ENCODE assay signal across 1 cellular context in the genomic region with DNA sequence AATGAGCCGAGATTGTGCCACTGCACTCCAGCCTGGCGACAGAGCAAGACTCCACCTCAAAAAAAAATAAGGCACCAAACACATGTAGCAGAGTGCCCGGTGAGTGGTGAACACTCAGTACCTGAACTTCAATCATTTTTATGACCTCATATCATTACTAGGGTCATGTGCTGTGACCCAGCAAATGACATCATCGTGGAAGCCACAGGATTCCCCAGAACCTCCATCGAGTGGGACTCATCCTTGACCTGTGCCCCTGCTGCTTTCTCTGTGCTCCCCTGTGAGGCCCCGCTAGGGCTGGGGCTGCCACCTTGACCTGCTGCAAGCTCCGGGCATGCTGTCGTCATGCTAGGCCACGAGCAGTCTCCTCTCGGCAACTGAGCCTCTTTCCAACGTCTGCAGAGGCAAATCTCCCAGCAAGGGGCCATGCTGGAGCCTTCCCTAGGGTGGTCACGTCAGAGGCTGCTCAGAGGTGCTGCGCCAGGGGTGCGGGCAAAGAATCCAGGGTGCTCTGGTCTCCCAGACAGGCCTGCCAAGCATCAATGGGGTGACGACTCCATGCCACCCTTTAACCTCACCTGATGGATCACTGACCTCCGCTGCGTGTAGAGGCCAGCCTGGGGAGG.
TF ChIP-seq lines count a peak whose summit lies in the region.

No MANE protein-coding gene starts in this region.

TF ChIP-seq in HepG2, 621 proteins besides CTCF, POLR2A, EP300 and RAD21 (continued from another document and continues in another):
- TF ChIP-seq, protein P1, sequence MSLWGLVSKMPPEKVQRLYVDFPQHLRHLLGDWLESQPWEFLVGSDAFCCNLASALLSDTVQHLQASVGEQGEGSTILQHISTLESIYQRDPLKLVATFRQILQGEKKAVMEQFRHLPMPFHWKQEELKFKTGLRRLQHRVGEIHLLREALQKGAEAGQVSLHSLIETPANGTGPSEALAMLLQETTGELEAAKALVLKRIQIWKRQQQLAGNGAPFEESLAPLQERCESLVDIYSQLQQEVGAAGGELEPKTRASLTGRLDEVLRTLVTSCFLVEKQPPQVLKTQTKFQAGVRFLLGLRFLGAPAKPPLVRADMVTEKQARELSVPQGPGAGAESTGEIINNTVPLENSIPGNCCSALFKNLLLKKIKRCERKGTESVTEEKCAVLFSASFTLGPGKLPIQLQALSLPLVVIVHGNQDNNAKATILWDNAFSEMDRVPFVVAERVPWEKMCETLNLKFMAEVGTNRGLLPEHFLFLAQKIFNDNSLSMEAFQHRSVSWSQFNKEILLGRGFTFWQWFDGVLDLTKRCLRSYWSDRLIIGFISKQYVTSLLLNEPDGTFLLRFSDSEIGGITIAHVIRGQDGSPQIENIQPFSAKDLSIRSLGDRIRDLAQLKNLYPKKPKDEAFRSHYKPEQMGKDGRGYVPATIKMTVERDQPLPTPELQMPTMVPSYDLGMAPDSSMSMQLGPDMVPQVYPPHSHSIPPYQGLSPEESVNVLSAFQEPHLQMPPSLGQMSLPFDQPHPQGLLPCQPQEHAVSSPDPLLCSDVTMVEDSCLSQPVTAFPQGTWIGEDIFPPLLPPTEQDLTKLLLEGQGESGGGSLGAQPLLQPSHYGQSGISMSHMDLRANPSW (CRISPR knock-in tag; IDR thresholded peaks at IDR 0.05; ENCODE audit: borderline replicate concordance), result no peak
- no peak for TF ChIP-seq ZFP62 (CRISPR knock-in tag; IDR thresholded peaks at IDR 0.05)
- TF ChIP-seq, protein P2, sequence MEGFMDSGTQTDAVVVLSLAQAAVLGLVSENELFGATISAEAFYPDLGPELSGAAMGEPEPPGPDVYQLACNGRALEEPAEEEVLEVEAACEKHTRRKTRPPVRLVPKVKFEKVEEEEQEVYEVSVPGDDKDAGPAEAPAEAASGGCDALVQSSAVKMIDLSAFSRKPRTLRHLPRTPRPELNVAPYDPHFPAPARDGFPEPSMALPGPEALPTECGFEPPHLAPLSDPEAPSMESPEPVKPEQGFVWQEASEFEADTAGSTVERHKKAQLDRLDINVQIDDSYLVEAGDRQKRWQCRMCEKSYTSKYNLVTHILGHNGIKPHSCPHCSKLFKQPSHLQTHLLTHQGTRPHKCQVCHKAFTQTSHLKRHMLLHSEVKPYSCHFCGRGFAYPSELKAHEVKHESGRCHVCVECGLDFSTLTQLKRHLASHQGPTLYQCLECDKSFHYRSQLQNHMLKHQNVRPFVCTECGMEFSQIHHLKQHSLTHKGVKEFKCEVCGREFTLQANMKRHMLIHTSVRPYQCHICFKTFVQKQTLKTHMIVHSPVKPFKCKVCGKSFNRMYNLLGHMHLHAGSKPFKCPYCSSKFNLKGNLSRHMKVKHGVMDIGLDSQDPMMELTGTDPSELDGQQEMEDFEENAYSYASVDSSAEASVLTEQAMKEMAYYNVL (CRISPR knock-in tag; IDR thresholded peaks at IDR 0.05; ENCODE audit: borderline replicate concordance), result 0 out of 2 replicates have a peak, but pooled peaks have one; percentile 13
- TF ChIP-seq, protein P3, sequence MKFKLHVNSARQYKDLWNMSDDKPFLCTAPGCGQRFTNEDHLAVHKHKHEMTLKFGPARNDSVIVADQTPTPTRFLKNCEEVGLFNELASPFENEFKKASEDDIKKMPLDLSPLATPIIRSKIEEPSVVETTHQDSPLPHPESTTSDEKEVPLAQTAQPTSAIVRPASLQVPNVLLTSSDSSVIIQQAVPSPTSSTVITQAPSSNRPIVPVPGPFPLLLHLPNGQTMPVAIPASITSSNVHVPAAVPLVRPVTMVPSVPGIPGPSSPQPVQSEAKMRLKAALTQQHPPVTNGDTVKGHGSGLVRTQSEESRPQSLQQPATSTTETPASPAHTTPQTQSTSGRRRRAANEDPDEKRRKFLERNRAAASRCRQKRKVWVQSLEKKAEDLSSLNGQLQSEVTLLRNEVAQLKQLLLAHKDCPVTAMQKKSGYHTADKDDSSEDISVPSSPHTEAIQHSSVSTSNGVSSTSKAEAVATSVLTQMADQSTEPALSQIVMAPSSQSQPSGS (CRISPR knock-in tag; IDR thresholded peaks at IDR 0.05), result peak; percentile 92
- TF ChIP-seq ZNF644 (CRISPR knock-in tag; IDR thresholded peaks at IDR 0.05; ENCODE audit: low read depth), result peak; percentile 50; the same call in 1 of the 2 replicates
- TF ChIP-seq ZNF570 (CRISPR knock-in tag; IDR thresholded peaks at IDR 0.05; ENCODE audit: borderline replicate concordance), result no peak
- no peak for TF ChIP-seq ZNF20 (CRISPR knock-in tag; IDR thresholded peaks at IDR 0.05)
- TF ChIP-seq ZNF7 (CRISPR knock-in tag; IDR thresholded peaks at IDR 0.05), result no peak
- TF ChIP-seq, protein P4, sequence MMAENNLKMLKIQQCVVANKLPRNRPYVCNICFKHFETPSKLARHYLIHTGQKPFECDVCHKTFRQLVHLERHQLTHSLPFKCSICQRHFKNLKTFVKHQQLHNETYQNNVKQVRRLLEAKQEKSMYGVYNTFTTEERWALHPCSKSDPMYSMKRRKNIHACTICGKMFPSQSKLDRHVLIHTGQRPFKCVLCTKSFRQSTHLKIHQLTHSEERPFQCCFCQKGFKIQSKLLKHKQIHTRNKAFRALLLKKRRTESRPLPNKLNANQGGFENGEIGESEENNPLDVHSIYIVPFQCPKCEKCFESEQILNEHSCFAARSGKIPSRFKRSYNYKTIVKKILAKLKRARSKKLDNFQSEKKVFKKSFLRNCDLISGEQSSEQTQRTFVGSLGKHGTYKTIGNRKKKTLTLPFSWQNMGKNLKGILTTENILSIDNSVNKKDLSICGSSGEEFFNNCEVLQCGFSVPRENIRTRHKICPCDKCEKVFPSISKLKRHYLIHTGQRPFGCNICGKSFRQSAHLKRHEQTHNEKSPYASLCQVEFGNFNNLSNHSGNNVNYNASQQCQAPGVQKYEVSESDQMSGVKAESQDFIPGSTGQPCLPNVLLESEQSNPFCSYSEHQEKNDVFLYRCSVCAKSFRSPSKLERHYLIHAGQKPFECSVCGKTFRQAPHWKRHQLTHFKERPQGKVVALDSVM (CRISPR knock-in tag; IDR thresholded peaks at IDR 0.05), result peak; percentile 78; the same call in 1 of the 2 replicates
- no peak for TF ChIP-seq ZNF367 (CRISPR knock-in tag; IDR thresholded peaks at IDR 0.05; ENCODE audit: borderline replicate concordance)
- TF ChIP-seq DNMT3B (CRISPR knock-in tag; conservative IDR thresholded peaks at IDR 0.05), result no peak
- TF ChIP-seq ZNF256 (CRISPR knock-in tag; conservative IDR thresholded peaks at IDR 0.05), result no peak
- TF ChIP-seq HDAC1 (CRISPR knock-in tag; IDR thresholded peaks at IDR 0.05), result peak; percentile 56
- TF ChIP-seq PPARG (CRISPR knock-in tag; conservative IDR thresholded peaks at IDR 0.05), result 0 out of 2 replicates have a peak, but pooled peaks have one; percentile 35
- TF ChIP-seq HMG20A (CRISPR knock-in tag; IDR thresholded peaks at IDR 0.05; ENCODE audit: borderline replicate concordance), result peak; percentile 75; the same call in 1 of the 2 replicates
- TF ChIP-seq ZNF430 (CRISPR knock-in tag; IDR thresholded peaks at IDR 0.05), result no peak
- no peak for TF ChIP-seq MAFG (CRISPR knock-in tag; IDR thresholded peaks at IDR 0.05)
- TF ChIP-seq HNRNPL (IDR thresholded peaks at IDR 0.05; ENCODE audit: low read depth, low read length), result peak; percentile 82; the same call in 1 of the 2 replicates
- no peak for TF ChIP-seq ZC3H4 (CRISPR knock-in tag; IDR thresholded peaks at IDR 0.05; ENCODE audit: borderline replicate concordance)
- no peak for TF ChIP-seq SIN3B (IDR thresholded peaks at IDR 0.05; ENCODE audit: low read length)
- TF ChIP-seq IRX3 (CRISPR knock-in tag; IDR thresholded peaks at IDR 0.05; ENCODE audit: borderline replicate concordance, low read depth), result no peak
- TF ChIP-seq, protein P5, sequence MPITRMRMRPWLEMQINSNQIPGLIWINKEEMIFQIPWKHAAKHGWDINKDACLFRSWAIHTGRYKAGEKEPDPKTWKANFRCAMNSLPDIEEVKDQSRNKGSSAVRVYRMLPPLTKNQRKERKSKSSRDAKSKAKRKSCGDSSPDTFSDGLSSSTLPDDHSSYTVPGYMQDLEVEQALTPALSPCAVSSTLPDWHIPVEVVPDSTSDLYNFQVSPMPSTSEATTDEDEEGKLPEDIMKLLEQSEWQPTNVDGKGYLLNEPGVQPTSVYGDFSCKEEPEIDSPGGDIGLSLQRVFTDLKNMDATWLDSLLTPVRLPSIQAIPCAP (CRISPR knock-in tag; IDR thresholded peaks at IDR 0.05; ENCODE audit: low read depth), result no peak
- no peak for TF ChIP-seq ZSCAN9 (CRISPR knock-in tag; IDR thresholded peaks at IDR 0.05; ENCODE audit: borderline replicate concordance)
- TF ChIP-seq ZNF772 (CRISPR knock-in tag; IDR thresholded peaks at IDR 0.05), result no peak
- TF ChIP-seq, protein P6, sequence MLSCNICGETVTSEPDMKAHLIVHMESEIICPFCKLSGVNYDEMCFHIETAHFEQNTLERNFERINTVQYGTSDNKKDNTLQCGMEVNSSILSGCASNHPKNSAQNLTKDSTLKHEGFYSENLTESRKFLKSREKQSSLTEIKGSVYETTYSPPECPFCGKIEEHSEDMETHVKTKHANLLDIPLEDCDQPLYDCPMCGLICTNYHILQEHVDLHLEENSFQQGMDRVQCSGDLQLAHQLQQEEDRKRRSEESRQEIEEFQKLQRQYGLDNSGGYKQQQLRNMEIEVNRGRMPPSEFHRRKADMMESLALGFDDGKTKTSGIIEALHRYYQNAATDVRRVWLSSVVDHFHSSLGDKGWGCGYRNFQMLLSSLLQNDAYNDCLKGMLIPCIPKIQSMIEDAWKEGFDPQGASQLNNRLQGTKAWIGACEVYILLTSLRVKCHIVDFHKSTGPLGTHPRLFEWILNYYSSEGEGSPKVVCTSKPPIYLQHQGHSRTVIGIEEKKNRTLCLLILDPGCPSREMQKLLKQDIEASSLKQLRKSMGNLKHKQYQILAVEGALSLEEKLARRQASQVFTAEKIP (CRISPR knock-in tag; IDR thresholded peaks at IDR 0.05; ENCODE audit: borderline replicate concordance), result no peak
- TF ChIP-seq, protein P7, sequence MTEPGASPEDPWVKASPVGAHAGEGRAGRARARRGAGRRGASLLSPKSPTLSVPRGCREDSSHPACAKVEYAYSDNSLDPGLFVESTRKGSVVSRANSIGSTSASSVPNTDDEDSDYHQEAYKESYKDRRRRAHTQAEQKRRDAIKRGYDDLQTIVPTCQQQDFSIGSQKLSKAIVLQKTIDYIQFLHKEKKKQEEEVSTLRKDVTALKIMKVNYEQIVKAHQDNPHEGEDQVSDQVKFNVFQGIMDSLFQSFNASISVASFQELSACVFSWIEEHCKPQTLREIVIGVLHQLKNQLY (CRISPR knock-in tag; IDR thresholded peaks at IDR 0.05), result 0 out of 2 replicates have a peak, but pooled peaks have one; percentile 29
- TF ChIP-seq TP53 (CRISPR knock-in tag; conservative IDR thresholded peaks at IDR 0.05), result no peak
- 0 out of 2 replicates have a peak, but pooled peaks have one; percentile 28 for TF ChIP-seq PHF21A (CRISPR knock-in tag; IDR thresholded peaks at IDR 0.05)
- TF ChIP-seq ZNF615 (CRISPR knock-in tag; IDR thresholded peaks at IDR 0.05; ENCODE audit: borderline replicate concordance), result no peak
- TF ChIP-seq ZNF883 (CRISPR knock-in tag; IDR thresholded peaks at IDR 0.05; ENCODE audit: not compliant biosample characterization), result no peak
- TF ChIP-seq ZMAT3 (CRISPR knock-in tag; conservative IDR thresholded peaks at IDR 0.05), result no peak
- peak; percentile 67 for TF ChIP-seq GABPB1 (CRISPR knock-in tag; IDR thresholded peaks at IDR 0.05)
- TF ChIP-seq, protein P8, sequence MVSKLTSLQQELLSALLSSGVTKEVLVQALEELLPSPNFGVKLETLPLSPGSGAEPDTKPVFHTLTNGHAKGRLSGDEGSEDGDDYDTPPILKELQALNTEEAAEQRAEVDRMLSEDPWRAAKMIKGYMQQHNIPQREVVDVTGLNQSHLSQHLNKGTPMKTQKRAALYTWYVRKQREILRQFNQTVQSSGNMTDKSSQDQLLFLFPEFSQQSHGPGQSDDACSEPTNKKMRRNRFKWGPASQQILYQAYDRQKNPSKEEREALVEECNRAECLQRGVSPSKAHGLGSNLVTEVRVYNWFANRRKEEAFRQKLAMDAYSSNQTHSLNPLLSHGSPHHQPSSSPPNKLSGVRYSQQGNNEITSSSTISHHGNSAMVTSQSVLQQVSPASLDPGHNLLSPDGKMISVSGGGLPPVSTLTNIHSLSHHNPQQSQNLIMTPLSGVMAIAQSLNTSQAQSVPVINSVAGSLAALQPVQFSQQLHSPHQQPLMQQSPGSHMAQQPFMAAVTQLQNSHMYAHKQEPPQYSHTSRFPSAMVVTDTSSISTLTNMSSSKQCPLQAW (CRISPR knock-in tag; IDR thresholded peaks at IDR 0.05), result 0 out of 2 replicates have a peak, but pooled peaks have one; percentile 55
- no peak for TF ChIP-seq ZNF3 (CRISPR knock-in tag; IDR thresholded peaks at IDR 0.05)
- TF ChIP-seq PHB2 (IDR thresholded peaks at IDR 0.05; ENCODE audit: partially characterized antibody), result no peak
- no peak for TF ChIP-seq FOSL1 (CRISPR knock-in tag; IDR thresholded peaks at IDR 0.05; ENCODE audit: borderline replicate concordance)
- peak; percentile 59; the same call in 1 of the 2 replicates for TF ChIP-seq ZSCAN31 (CRISPR knock-in tag; IDR thresholded peaks at IDR 0.05; ENCODE audit: low read depth)
- TF ChIP-seq GPN1 (CRISPR knock-in tag; IDR thresholded peaks at IDR 0.05; ENCODE audit: borderline replicate concordance), result no peak
- TF ChIP-seq IKZF4 (CRISPR knock-in tag; IDR thresholded peaks at IDR 0.05; ENCODE audit: borderline replicate concordance, low read depth, not compliant biosample characterization), result no peak
- TF ChIP-seq ZNF274 (CRISPR knock-in tag; IDR thresholded peaks at IDR 0.05), result peak; percentile 21; the same call in 1 of the 2 replicates
- no peak for TF ChIP-seq REXO4 (CRISPR knock-in tag; IDR thresholded peaks at IDR 0.05; ENCODE audit: borderline replicate concordance)
